Comparison of ENCODE assay signal across 11 cellular contexts in the genomic region with DNA sequence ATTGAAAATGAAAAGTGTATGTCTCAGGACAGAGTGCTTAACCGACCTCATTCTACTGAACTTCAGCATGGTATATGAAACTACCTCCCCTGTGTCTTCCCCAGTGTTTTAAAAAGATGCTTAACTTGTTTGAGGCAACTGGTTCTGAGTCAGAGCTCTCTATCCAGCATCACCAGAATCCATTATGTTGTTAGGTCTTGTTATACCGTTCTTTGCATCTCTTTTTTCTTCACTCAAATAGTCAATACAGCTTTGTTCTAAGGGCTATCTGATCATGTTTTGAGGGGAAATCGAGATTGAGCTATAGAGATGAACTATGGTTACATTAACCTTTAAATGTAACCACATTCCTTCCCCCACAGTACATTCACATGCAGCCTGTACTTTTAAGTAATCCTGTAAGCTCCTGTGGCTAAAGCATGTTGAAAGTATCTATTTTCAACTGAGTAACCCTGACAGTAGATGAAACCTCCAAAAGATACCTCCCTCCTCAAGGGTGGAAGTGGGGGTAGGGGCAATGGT.
DNase-seq lines count a peak whose midpoint lies in the region; ATAC-seq and TF ChIP-seq lines count a peak whose summit lies in the region.
"Had no signal": no experiment of that assay in that cellular context is flagged by ENCODE, and none has a peak within 500 bp of the region (broad histone marks: within the 10 kb centered on the region; RNA-seq: fewer than 3 reads in every experiment).

No MANE protein-coding gene starts in this region.

- DNase-seq in H4 (ENCODE audit: low spot score) (peak; percentile 14), fibroblast of villous mesenchyme (ENCODE audit: low read depth) (peak; percentile 88), mucosa of gallbladder (ENCODE audit: low spot score) (no peak), NCI-H1092 treated with DMSO at 0.1 percent for 48 hours (lab: John Stamatoyannopoulos, UW) (no peak), NCI-H2081 (lab: John Stamatoyannopoulos, UW) (no peak), NCI-H187 treated with DMSO at 0.1 percent for 48 hours (lab: John Stamatoyannopoulos, UW) (no peak)
- DNase-seq: glutamatergic neuron, retina, testis had no signal

- H3K4me3 ChIP-seq in fibroblast of villous mesenchyme (ENCODE audit: low read depth, low read length): no peak overlapping the region
- H3K4me3 ChIP-seq: testis had no signal

- TF ChIP-seq CTCF in fibroblast of villous mesenchyme (IDR thresholded peaks at IDR 0.05; ENCODE audit: insufficient read depth, low read depth, low read length): no peak

- ATAC-seq in GM18873 (IDR thresholded peaks at IDR 0.05; ENCODE audit: low FRiP score, unreplicated experiment) (peak; percentile 44), HG03575 (IDR thresholded peaks at IDR 0.05; ENCODE audit: extremely low read depth, insufficient number of reproducible peaks, low FRiP score, unreplicated experiment) (peak; percentile 24)

Comparison
In these comparisons a context has a peak if more than half of its experiments do, and no peak if none do; other contexts are left out.
1. DNase-seq: peak in H4 (single experiment) and fibroblast of villous mesenchyme (single experiment); none in mucosa of gallbladder (single experiment), NCI-H1092 treated with DMSO at 0.1 percent for 48 hours (single experiment), NCI-H2081 (0 of 2) and NCI-H187 treated with DMSO at 0.1 percent for 48 hours (single experiment).